Comparison of ENCODE assay signal across 8 cellular contexts in the genomic region with DNA sequence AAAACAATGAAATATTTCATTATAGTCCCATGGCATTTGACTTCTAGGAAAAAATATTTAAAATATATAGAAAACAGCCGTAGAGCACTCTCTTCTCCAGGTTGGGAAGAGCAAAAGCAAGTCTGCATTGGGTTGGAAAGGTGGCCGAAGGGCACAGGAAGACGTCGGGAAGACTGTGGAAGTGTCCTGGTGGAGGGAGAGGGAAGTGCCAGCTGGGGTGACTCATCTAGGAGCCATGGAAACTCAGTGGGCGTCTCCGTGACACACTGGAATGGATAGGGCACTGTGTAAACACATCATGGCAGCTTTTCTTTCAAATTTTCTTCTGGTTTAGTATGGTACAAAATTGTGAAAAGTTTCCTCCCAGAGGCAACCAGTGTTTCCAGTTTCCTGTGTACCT. TPM values are rescaled to one million over a fixed set of nuclear protein-coding genes. Genes with fewer than 3 reads are reported as not detected.
DNase-seq lines count a peak whose midpoint lies in the region; ATAC-seq, FAIRE-seq and TF ChIP-seq lines count a peak whose summit lies in the region.

No MANE protein-coding gene starts in this region.

- H3K36me3 ChIP-seq in DND-41 (ENCODE audit: insufficient read depth, low read length) (peaks cover 73% of the 10 kb centered on the region), MM.1S (replicated peaks; ENCODE audit: insufficient read depth, low read length) (peaks cover 12% of the 10 kb centered on the region; the same call in 1 of the 2 replicates)

- H3K9ac ChIP-seq in DND-41 (ENCODE audit: low read depth, low read length) (no peak overlapping the region), MM.1S (ENCODE audit: low read length) (no peak overlapping the region)

- no peaks in the 10 kb centered on the region for H3K9me2 ChIP-seq in MM.1S (replicated peaks; ENCODE audit: insufficient read depth, low read length)

- H3K4me1 ChIP-seq in DND-41 (ENCODE audit: insufficient read depth, low read length) (no peaks in the 10 kb centered on the region), MM.1S (ENCODE audit: low read length) (no peaks in the 10 kb centered on the region)

- no peak for ATAC-seq in DND-41 (ENCODE audit: insufficient read depth, low read depth)
- ATAC-seq in omental fat pad (ENCODE audit: low FRiP score), result peak; percentile 92
- ATAC-seq in GM18909 (IDR thresholded peaks at IDR 0.05; ENCODE audit: poor library complexity, unreplicated experiment), result no peak

- H3K79me2 ChIP-seq in DND-41 (ENCODE audit: insufficient read depth, low read length) (peaks cover 49% of the 10 kb centered on the region), MM.1S (ENCODE audit: low read length) (peaks cover 81% of the 10 kb centered on the region)

- peak; percentile 86 for FAIRE-seq in RCC 7860 (lab: Jason Lieb, UNC)

- no peak for DNase-seq in DND-41
- peak; percentile 77 for DNase-seq in RCC 7860 (ENCODE audit: low spot score)
- DNase-seq in fibroblast of gingiva (ENCODE audit: low read depth), result peak; percentile 81
- peak; percentile 50 for DNase-seq in omental fat pad (ENCODE audit: low spot score)
- DNase-seq in MM.1S, result no peak
- DNase-seq in SKM-1 treated with dmso at 0.1 percent for 144 hours (lab: John Stamatoyannopoulos, UW; ENCODE audit: unreplicated experiment), result no peak
- DNase-seq in NCI-H2107 treated with DMSO at 0.1 percent for 48 hours (lab: John Stamatoyannopoulos, UW; ENCODE audit: unreplicated experiment), result no peak

- H3F3A ChIP-seq in MM.1S (ENCODE audit: insufficient read depth, low read length), result no peaks in the 10 kb centered on the region

- H3K9me3 ChIP-seq in DND-41 (ENCODE audit: insufficient read depth, low read length, severe bottlenecking), result no peaks in the 10 kb centered on the region
- no peaks in the 10 kb centered on the region for H3K9me3 ChIP-seq in MM.1S (replicated peaks; ENCODE audit: insufficient read depth, low read length)

- H3K27ac ChIP-seq in DND-41 (ENCODE audit: low read length) (no peak overlapping the region), MM.1S (ENCODE audit: low read length) (no peak overlapping the region)

- H4K20me1 ChIP-seq in DND-41 (ENCODE audit: insufficient read depth, low read length), result peaks cover 40% of the 10 kb centered on the region
- peaks cover 35% of the 10 kb centered on the region for H4K20me1 ChIP-seq in MM.1S (ENCODE audit: insufficient read depth, low read length)

- no peak overlapping the region for H3K4me3 ChIP-seq in DND-41 (ENCODE audit: low read depth in 1 of 2, low read length in 2 of 2)
- H3K4me3 ChIP-seq in MM.1S (ENCODE audit: low read length), result no peak overlapping the region

- no peak overlapping the region for H2AFZ ChIP-seq in DND-41 (ENCODE audit: low read depth, low read length)
- H2AFZ ChIP-seq in MM.1S (ENCODE audit: low read length), result no peak overlapping the region

- H3K4me2 ChIP-seq in DND-41 (ENCODE audit: insufficient read depth, low read length) (no peak overlapping the region), MM.1S (ENCODE audit: low read depth, low read length) (no peak overlapping the region)

- TF ChIP-seq CTCF in DND-41 (IDR thresholded peaks at IDR 0.05; ENCODE audit: borderline replicate concordance, extremely low read depth, low read length, poor library complexity, severe bottlenecking) (peak; percentile 2), omental fat pad (IDR thresholded peaks at IDR 0.05) (peak in 1 of 3 donors; percentile 58), MM.1S (IDR thresholded peaks at IDR 0.05; ENCODE audit: low read length) (no peak; the same call in 1 of the 2 replicates)

- H3K27me3 ChIP-seq in DND-41 (ENCODE audit: insufficient read depth, low read length, poor library complexity), result no peaks in the 10 kb centered on the region
- no peaks in the 10 kb centered on the region for H3K27me3 ChIP-seq in MM.1S (replicated peaks; ENCODE audit: insufficient read depth, low read length)

RNA-seq across cellular contexts. Expression of a gene that starts 12.7 kb away (rescaled TPM):
- total RNA-seq in omental fat pad, result 10 to 100 TPM; 31.3 to 75.7 (median 51.4) TPM

RNA-seq across cellular contexts. Expression of a gene that starts 17.7 kb away (rescaled TPM):
- 100 to 1,000 TPM in 1 of 4 donors, 10 to 100 TPM in 3; 61.9 to 130 (median 66.3) TPM for total RNA-seq in omental fat pad

RNA-seq across cellular contexts. Expression of a gene that starts 36.7 kb away (rescaled TPM):
- 10 to 100 TPM; 33.4 to 48.4 (median 40.0) TPM for total RNA-seq in omental fat pad

RNA-seq across cellular contexts. Expression of a gene that starts 37.4 kb away (rescaled TPM):
- 100 to 1,000 TPM; 302 to 509 (median 347) TPM for total RNA-seq in omental fat pad

Comparison
In these comparisons a context has a peak if more than half of its experiments do, and no peak if none do; other contexts are left out.
1. DNase-seq: peak in RCC 7860 (single experiment), fibroblast of gingiva (single experiment) and omental fat pad (single experiment); none in DND-41 (single experiment), MM.1S (single experiment), SKM-1 treated with dmso at 0.1 percent for 144 hours (single experiment) and NCI-H2107 treated with DMSO at 0.1 percent for 48 hours (single experiment).